ENCODE assay signal across 8 cellular contexts in the genomic region with DNA sequence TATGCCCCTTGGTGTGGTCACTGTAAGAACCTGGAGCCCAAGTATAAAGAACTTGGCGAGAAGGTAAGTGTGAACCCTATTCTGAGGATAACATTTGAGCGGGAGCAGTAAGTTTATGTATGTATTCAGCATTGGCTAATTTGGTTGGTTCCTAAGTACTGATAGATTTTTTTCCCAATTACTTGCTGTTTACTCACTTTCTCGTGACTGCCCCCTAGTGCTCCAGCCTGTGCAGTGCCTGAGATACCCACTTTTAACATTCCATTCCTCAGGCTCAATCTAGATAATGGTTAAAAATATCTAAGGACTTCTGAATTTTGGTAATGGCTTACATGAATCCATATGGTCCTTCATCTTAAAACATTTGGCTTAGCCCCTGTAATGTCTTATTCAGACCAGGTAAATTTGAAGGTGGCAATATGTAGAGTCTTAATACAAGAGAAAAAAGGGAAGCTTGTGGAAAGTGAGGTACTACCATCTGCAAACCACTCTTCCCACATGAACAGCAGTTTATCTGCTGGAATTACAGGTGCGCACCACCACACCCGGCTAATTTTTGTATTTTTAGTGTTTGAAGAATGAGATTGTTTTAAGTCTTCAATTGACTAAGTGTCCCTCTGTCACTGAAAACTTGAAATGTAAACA. TPM values are rescaled to one million over a fixed set of nuclear protein-coding genes. Genes with fewer than 3 reads are reported as not detected.
DNase-seq lines count a peak whose midpoint lies in the region; ATAC-seq, FAIRE-seq and TF ChIP-seq lines count a peak whose summit lies in the region.

No MANE protein-coding gene starts in this region.

- in situ Hi-C loops in HAP-1 (cut with MboI; ENCODE audit: low sequenced_read_pairs), result no loop called here

- H3K4me3 Mint-ChIP-seq in activated T-helper 1 cell treated with anti-CD3 and anti-CD28 coated beads, Interleukin-12 subunit alpha, Interleukin-12 subunit beta, Interleukin-2, Interleukin-4 antibody, amounts not matched to agents 30 ng/mL and 10 ng/mL and 1 ng/mL, durations not matched to agents 14 hours and 24 hours and 36 hours, result no peak overlapping the region

- H3K27me3 ChIP-seq in HAP-1 (ENCODE audit: low read depth) (no peaks in the 10 kb centered on the region), prostate gland (replicated peaks; ENCODE audit: insufficient read depth) (no peaks in the 10 kb centered on the region), neuronal stem cell (ENCODE audit: control insufficient read depth in 3 of 3, insufficient read depth in 3 of 3, low read depth in 1 of 3, low read length in 3 of 3) (no peaks in the 10 kb centered on the region)

- no peak overlapping the region for H3K4ac ChIP-seq in neuronal stem cell (ENCODE audit: low read length)

- H3K9me3 Mint-ChIP-seq in activated T-helper 1 cell treated with anti-CD3 and anti-CD28 coated beads, Interleukin-12 subunit alpha, Interleukin-12 subunit beta, Interleukin-2, Interleukin-4 antibody, amounts not matched to agents 30 ng/mL and 10 ng/mL and 1 ng/mL, durations not matched to agents 14 hours and 24 hours and 36 hours, result no peaks in the 10 kb centered on the region

- H3K9me3 ChIP-seq in HAP-1 (no peaks in the 10 kb centered on the region), prostate gland (no peaks in the 10 kb centered on the region), neuronal stem cell (replicated peaks in 1 of 2; ENCODE audit: control insufficient read depth in 2 of 2, insufficient read depth in 1 of 2, low read depth in 1 of 2, low read length in 2 of 2) (no peaks in the 10 kb centered on the region)

- no peak overlapping the region for H2BK15ac ChIP-seq in neuronal stem cell (ENCODE audit: low read length)

- no peak overlapping the region for H4K91ac ChIP-seq in neuronal stem cell (ENCODE audit: low read depth, low read length, poor library complexity)

- H4K8ac ChIP-seq in neuronal stem cell (ENCODE audit: low read depth, low read length), result no peak overlapping the region

- 67% methylated on average over 5 of the region's 5 CpGs for WGBS in prostate gland
- no CpG with 5 or more reads among the region's 5 CpGs for WGBS in neuronal stem cell (ENCODE audit: extremely low coverage in 2 of 2, insufficient read length in 2 of 2, insufficient replicate concordance in 1 of 2), 2 donors

- TF ChIP-seq POLR2A in prostate gland (IDR thresholded peaks at IDR 0.05), result no peak

- no peak overlapping the region for H2AFZ ChIP-seq in neuronal stem cell (ENCODE audit: low read length)

- no peaks in the 10 kb centered on the region for H3K79me1 ChIP-seq in neuronal stem cell (ENCODE audit: low read depth, low read length)

- H2AK5ac ChIP-seq in neuronal stem cell (ENCODE audit: low read depth, low read length), result no peak overlapping the region

- no peak overlapping the region for H3K9ac ChIP-seq in neuronal stem cell (ENCODE audit: low read depth, low read length, poor library complexity)

- DNase-seq in HAP-1 (ENCODE audit: low spot score in 2 of 2) (peak; percentile 62 to 81), RCC 7860 (ENCODE audit: low spot score) (peak; percentile 23), globus pallidus (ENCODE audit: low spot score) (peak; percentile 39), prostate gland (ENCODE audit: low spot score) (no peak), neuronal stem cell (ENCODE audit: low spot score) (no peak)
- peak; percentile 36 for DNase-seq in activated T-helper 1 cell treated with anti-CD3 and anti-CD28 coated beads, Interleukin-12 subunit alpha, Interleukin-12 subunit beta, Interleukin-2, Interleukin-4 antibody, amounts not matched to agents 30 ng/mL and 10 ng/mL and 1 ng/mL, durations not matched to agents 14 hours and 24 hours and 36 hours (ENCODE audit: low spot score)

- H3K4me3 ChIP-seq in HAP-1 (no peak overlapping the region), prostate gland (no peak overlapping the region), neuronal stem cell (ENCODE audit: low read length in 2 of 2) (no peak overlapping the region)

- H3K23ac ChIP-seq in neuronal stem cell (ENCODE audit: low read depth, low read length, poor library complexity), result no peak overlapping the region

- H3K4me1 Mint-ChIP-seq in activated T-helper 1 cell treated with anti-CD3 and anti-CD28 coated beads, Interleukin-12 subunit alpha, Interleukin-12 subunit beta, Interleukin-2, Interleukin-4 antibody, amounts not matched to agents 30 ng/mL and 10 ng/mL and 1 ng/mL, durations not matched to agents 14 hours and 24 hours and 36 hours (ENCODE audit: low read depth), result peaks cover 8% of the 10 kb centered on the region

- H3K27ac ChIP-seq in C4-2B (no peak overlapping the region), prostate gland (no peak overlapping the region), neuronal stem cell (replicated peaks; ENCODE audit: low read length) (no peak overlapping the region)

- H3K4me2 ChIP-seq in neuronal stem cell (ENCODE audit: insufficient read depth, low read length, poor library complexity, severe bottlenecking), result no peak overlapping the region

- no peaks in the 10 kb centered on the region for H3K4me1 ChIP-seq in HAP-1
- H3K4me1 ChIP-seq in prostate gland (replicated peaks), result no peaks in the 10 kb centered on the region
- H3K4me1 ChIP-seq in neuronal stem cell (ENCODE audit: control insufficient read depth in 2 of 2, insufficient read depth in 1 of 2, low read depth in 1 of 2, low read length in 2 of 2), result no peaks in the 10 kb centered on the region

- H3K27ac Mint-ChIP-seq in activated T-helper 1 cell treated with anti-CD3 and anti-CD28 coated beads, Interleukin-12 subunit alpha, Interleukin-12 subunit beta, Interleukin-2, Interleukin-4 antibody, amounts not matched to agents 30 ng/mL and 10 ng/mL and 1 ng/mL, durations not matched to agents 14 hours and 24 hours and 36 hours, result no peak overlapping the region

- peak; percentile 44 for FAIRE-seq in RCC 7860 (lab: Jason Lieb, UNC)

- ATAC-seq in HG02981 (IDR thresholded peaks at IDR 0.05; ENCODE audit: unreplicated experiment), result no peak

- peaks cover 90% of the 10 kb centered on the region for H3K36me3 ChIP-seq in HAP-1 (replicated peaks)
- H3K36me3 ChIP-seq in prostate gland, result peaks cover 8 to 17% of the 10 kb centered on the region in 2 donors
- peaks cover 30 to 96% of the 10 kb centered on the region in 2 donors for H3K36me3 ChIP-seq in neuronal stem cell (replicated peaks in 1 of 2; ENCODE audit: control insufficient read depth in 2 of 2, insufficient read depth in 2 of 2, low read length in 2 of 2)

- no peak overlapping the region for H2BK12ac ChIP-seq in neuronal stem cell (ENCODE audit: low read length)

- TF ChIP-seq CTCF in C4-2B (conservative IDR thresholded peaks at IDR 0.05) (peak; percentile 96), prostate gland (IDR thresholded peaks at IDR 0.05) (peak; percentile 27 to 65 (median 40))

- no peak overlapping the region for H3K18ac ChIP-seq in neuronal stem cell (ENCODE audit: low read length)

- H3K36me3 Mint-ChIP-seq in activated T-helper 1 cell treated with anti-CD3 and anti-CD28 coated beads, Interleukin-12 subunit alpha, Interleukin-12 subunit beta, Interleukin-2, Interleukin-4 antibody, amounts not matched to agents 30 ng/mL and 10 ng/mL and 1 ng/mL, durations not matched to agents 14 hours and 24 hours and 36 hours (ENCODE audit: low read depth), result peaks cover 64% of the 10 kb centered on the region

- no peak overlapping the region for H2BK120ac ChIP-seq in neuronal stem cell (ENCODE audit: low read depth, low read length)

- no peaks in the 10 kb centered on the region for H3K27me3 Mint-ChIP-seq in activated T-helper 1 cell treated with anti-CD3 and anti-CD28 coated beads, Interleukin-12 subunit alpha, Interleukin-12 subunit beta, Interleukin-2, Interleukin-4 antibody, amounts not matched to agents 30 ng/mL and 10 ng/mL and 1 ng/mL, durations not matched to agents 14 hours and 24 hours and 36 hours (ENCODE audit: insufficient read depth)

- H2BK5ac ChIP-seq in neuronal stem cell (ENCODE audit: low read length), result no peak overlapping the region

- intact Hi-C loops in activated T-helper 1 cell treated with anti-CD3 and anti-CD28 coated beads, Interleukin-12 subunit alpha, Interleukin-12 subunit beta, Interleukin-2, Interleukin-4 antibody, amounts not matched to agents 30 ng/mL and 10 ng/mL and 1 ng/mL, durations not matched to agents 14 hours and 24 hours and 36 hours (cut with micrococcal nuclease), result loop anchor here (2.0 kb wide), 1 partner anchor 19 kb away; no protein-coding TSS in a partner anchor
- intact Hi-C loops in prostate gland (cut with DNase I), result loop anchor here (5.0 kb wide), 1 partner anchor 332 kb away; no protein-coding TSS in a partner anchor

- no peak overlapping the region for H3K14ac ChIP-seq in neuronal stem cell (ENCODE audit: low read length)

RNA-seq across cellular contexts. Expression of a gene that starts 7.1 kb away (rescaled TPM):
- total RNA-seq in activated T-helper 1 cell treated with anti-CD3 and anti-CD28 coated beads, Interleukin-12 subunit alpha, Interleukin-12 subunit beta, Interleukin-2, Interleukin-4 antibody, amounts not matched to agents 30 ng/mL and 10 ng/mL and 1 ng/mL, durations not matched to agents 14 hours and 24 hours and 36 hours, result 0.41 and 0.73 TPM in 2 replicates
- 1 to 10 TPM; 4.7 to 7.7 TPM for total RNA-seq in prostate gland
- 1.1 TPM for polyA plus RNA-seq in neuronal stem cell (2013, experiment 1 of 2)
- 0.82 TPM for polyA plus RNA-seq in neuronal stem cell (2013, experiment 2 of 2)

RNA-seq across cellular contexts. Expression of a gene that starts 22.4 kb away (rescaled TPM):
- 531 and 540 TPM in 2 replicates for total RNA-seq in activated T-helper 1 cell treated with anti-CD3 and anti-CD28 coated beads, Interleukin-12 subunit alpha, Interleukin-12 subunit beta, Interleukin-2, Interleukin-4 antibody, amounts not matched to agents 30 ng/mL and 10 ng/mL and 1 ng/mL, durations not matched to agents 14 hours and 24 hours and 36 hours
- total RNA-seq in prostate gland, result 1,000 to 10,000 TPM in 1 of 2 donors, 100 to 1,000 TPM in 1; 966 to 1,595 TPM
- polyA plus RNA-seq in neuronal stem cell (2013, experiment 1 of 2), result 1,153 TPM
- 1,148 TPM for polyA plus RNA-seq in neuronal stem cell (2013, experiment 2 of 2)

RNA-seq across cellular contexts. Expression of a gene that starts 23.5 kb away (rescaled TPM):
- 299 and 303 TPM in 2 replicates for total RNA-seq in activated T-helper 1 cell treated with anti-CD3 and anti-CD28 coated beads, Interleukin-12 subunit alpha, Interleukin-12 subunit beta, Interleukin-2, Interleukin-4 antibody, amounts not matched to agents 30 ng/mL and 10 ng/mL and 1 ng/mL, durations not matched to agents 14 hours and 24 hours and 36 hours
- total RNA-seq in prostate gland, result 100 to 1,000 TPM; 172 to 432 TPM
- polyA plus RNA-seq in neuronal stem cell (2013, experiment 1 of 2), result 167 TPM
- 163 TPM for polyA plus RNA-seq in neuronal stem cell (2013, experiment 2 of 2)

RNA-seq across cellular contexts. Expression of a gene that starts 30.3 kb away (rescaled TPM):
- 0.39 and 0.41 TPM in 2 replicates for total RNA-seq in activated T-helper 1 cell treated with anti-CD3 and anti-CD28 coated beads, Interleukin-12 subunit alpha, Interleukin-12 subunit beta, Interleukin-2, Interleukin-4 antibody, amounts not matched to agents 30 ng/mL and 10 ng/mL and 1 ng/mL, durations not matched to agents 14 hours and 24 hours and 36 hours
- 1 to 10 TPM in 1 of 2 donors, not detected in 1; 3.9 TPM for total RNA-seq in prostate gland
- 0.06 TPM for polyA plus RNA-seq in neuronal stem cell (2013, experiment 1 of 2)
- polyA plus RNA-seq in neuronal stem cell (2013, experiment 2 of 2), result 0.06 TPM

RNA-seq across cellular contexts. Expression of a gene that starts 30.7 kb away (rescaled TPM):
- 22.0 TPM in 2 replicates for total RNA-seq in activated T-helper 1 cell treated with anti-CD3 and anti-CD28 coated beads, Interleukin-12 subunit alpha, Interleukin-12 subunit beta, Interleukin-2, Interleukin-4 antibody, amounts not matched to agents 30 ng/mL and 10 ng/mL and 1 ng/mL, durations not matched to agents 14 hours and 24 hours and 36 hours
- total RNA-seq in prostate gland, result 10 to 100 TPM; 10.9 to 19.9 TPM
- polyA plus RNA-seq in neuronal stem cell (2013, experiment 1 of 2), result 90.9 TPM
- 95.1 TPM for polyA plus RNA-seq in neuronal stem cell (2013, experiment 2 of 2)

Comparison
In these comparisons a context has a peak if more than half of its experiments do, and no peak if none do; other contexts are left out.
1. DNase-seq: peak in HAP-1 (2 of 2), RCC 7860 (single experiment), activated T-helper 1 cell treated with anti-CD3 and anti-CD28 coated beads, Interleukin-12 subunit alpha, Interleukin-12 subunit beta, Interleukin-2, Interleukin-4 antibody, amounts not matched to agents 30 ng/mL and 10 ng/mL and 1 ng/mL, durations not matched to agents 14 hours and 24 hours and 36 hours (single experiment) and globus pallidus (single experiment); none in prostate gland (single experiment) and neuronal stem cell (single experiment).